In the genomic region with DNA sequence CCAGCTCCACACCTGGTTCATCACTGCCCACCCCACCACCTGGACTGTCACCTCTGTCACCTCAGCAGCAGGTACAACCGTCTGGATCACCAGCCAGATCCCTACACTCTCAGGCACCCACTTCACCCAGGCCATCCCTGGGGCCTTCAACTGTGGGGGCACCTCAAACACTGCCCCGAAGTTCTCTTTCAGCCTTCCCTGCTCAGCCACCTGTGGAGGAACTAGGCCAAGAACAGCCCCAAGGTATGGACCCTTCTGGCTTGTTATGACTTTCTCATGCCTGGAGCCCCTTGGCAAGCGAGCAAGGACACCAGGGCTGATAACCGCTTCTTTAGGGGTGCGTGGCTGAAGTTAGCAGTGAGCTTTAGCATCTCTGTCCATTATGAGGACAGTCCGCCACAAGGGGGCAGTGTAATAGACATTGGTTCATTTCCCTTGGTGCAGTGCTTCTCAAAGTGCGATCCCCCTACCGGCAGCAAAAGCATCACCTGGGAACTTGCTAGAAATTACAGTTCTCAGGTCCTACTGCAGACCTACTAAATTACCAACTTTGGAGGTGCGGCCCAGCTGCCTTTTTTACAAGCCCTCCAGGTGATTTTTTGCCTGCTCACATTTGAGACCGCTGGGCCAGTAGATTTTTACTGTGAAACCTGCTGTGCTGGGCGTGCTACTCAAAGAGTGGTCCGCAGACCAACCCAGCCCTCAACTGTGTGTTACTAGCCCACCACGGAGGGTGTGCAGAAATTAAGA, we compare ENCODE assay signal across 1 cellular context.
TF ChIP-seq lines count a peak whose summit lies in the region.

No MANE protein-coding gene starts in this region.

TF ChIP-seq in HepG2, 621 proteins besides CTCF, POLR2A, EP300 and RAD21 (continued from another document and continues in another):
- TF ChIP-seq, protein P1, sequence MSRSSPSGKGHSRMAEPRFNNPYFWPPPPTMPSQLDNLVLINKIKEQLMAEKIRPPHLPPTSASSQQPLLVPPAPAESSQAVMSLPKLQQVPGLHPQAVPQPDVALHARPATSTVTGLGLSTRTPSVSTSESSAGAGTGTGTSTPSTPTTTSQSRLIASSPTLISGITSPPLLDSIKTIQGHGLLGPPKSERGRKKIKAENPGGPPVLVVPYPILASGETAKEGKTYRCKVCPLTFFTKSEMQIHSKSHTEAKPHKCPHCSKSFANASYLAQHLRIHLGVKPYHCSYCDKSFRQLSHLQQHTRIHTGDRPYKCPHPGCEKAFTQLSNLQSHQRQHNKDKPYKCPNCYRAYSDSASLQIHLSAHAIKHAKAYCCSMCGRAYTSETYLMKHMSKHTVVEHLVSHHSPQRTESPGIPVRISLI (CRISPR knock-in tag; IDR thresholded peaks at IDR 0.05; ENCODE audit: borderline replicate concordance): no peak
- TF ChIP-seq, protein P2, sequence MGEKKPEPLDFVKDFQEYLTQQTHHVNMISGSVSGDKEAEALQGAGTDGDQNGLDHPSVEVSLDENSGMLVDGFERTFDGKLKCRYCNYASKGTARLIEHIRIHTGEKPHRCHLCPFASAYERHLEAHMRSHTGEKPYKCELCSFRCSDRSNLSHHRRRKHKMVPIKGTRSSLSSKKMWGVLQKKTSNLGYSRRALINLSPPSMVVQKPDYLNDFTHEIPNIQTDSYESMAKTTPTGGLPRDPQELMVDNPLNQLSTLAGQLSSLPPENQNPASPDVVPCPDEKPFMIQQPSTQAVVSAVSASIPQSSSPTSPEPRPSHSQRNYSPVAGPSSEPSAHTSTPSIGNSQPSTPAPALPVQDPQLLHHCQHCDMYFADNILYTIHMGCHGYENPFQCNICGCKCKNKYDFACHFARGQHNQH (CRISPR knock-in tag; IDR thresholded peaks at IDR 0.05): 0 out of 2 replicates have a peak, but pooled peaks have one; percentile 34
- TF ChIP-seq, protein P3, sequence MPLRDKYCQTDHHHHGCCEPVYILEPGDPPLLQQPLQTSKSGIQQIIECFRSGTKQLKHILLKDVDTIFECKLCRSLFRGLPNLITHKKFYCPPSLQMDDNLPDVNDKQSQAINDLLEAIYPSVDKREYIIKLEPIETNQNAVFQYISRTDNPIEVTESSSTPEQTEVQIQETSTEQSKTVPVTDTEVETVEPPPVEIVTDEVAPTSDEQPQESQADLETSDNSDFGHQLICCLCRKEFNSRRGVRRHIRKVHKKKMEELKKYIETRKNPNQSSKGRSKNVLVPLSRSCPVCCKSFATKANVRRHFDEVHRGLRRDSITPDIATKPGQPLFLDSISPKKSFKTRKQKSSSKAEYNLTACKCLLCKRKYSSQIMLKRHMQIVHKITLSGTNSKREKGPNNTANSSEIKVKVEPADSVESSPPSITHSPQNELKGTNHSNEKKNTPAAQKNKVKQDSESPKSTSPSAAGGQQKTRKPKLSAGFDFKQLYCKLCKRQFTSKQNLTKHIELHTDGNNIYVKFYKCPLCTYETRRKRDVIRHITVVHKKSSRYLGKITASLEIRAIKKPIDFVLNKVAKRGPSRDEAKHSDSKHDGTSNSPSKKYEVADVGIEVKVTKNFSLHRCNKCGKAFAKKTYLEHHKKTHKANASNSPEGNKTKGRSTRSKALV (CRISPR knock-in tag; IDR thresholded peaks at IDR 0.05): no peak
- TF ChIP-seq ETV5 (CRISPR knock-in tag; IDR thresholded peaks at IDR 0.05; ENCODE audit: borderline replicate concordance) (peak; percentile 10; the same call in 1 of the 2 replicates), MIER3 (CRISPR knock-in tag; IDR thresholded peaks at IDR 0.05; ENCODE audit: borderline replicate concordance) (no peak), ZNF496 (CRISPR knock-in tag; IDR thresholded peaks at IDR 0.05; ENCODE audit: insufficient replicate concordance) (no peak), NCOA5 (CRISPR knock-in tag; IDR thresholded peaks at IDR 0.05) (no peak), EZH2 (conservative IDR thresholded peaks at IDR 0.05; ENCODE audit: low read depth, low read length) (no peak), ZBTB7A (CRISPR knock-in tag; IDR thresholded peaks at IDR 0.05) (no peak), NFKBIZ (CRISPR knock-in tag; IDR thresholded peaks at IDR 0.05) (no peak), FOXK1 (CRISPR knock-in tag; IDR thresholded peaks at IDR 0.05; ENCODE audit: borderline replicate concordance, low read depth) (peak; percentile 42; the same call in 1 of the 2 replicates), NFATC3 (CRISPR knock-in tag; IDR thresholded peaks at IDR 0.05) (no peak), ZNF564 (CRISPR knock-in tag; IDR thresholded peaks at IDR 0.05) (no peak), FOXC1 (CRISPR knock-in tag; IDR thresholded peaks at IDR 0.05; ENCODE audit: borderline replicate concordance) (0 out of 2 replicates have a peak, but pooled peaks have one; percentile 33), NAIF1 (CRISPR knock-in tag; IDR thresholded peaks at IDR 0.05; ENCODE audit: borderline replicate concordance) (no peak), TAF15 (IDR thresholded peaks at IDR 0.05; ENCODE audit: low read depth, low read length, poor library complexity, severe bottlenecking) (no peak), CEBPG (CRISPR knock-in tag; IDR thresholded peaks at IDR 0.05) (peak; percentile 77), ZC3H4 (CRISPR knock-in tag; IDR thresholded peaks at IDR 0.05; ENCODE audit: borderline replicate concordance) (no peak), ZNF468 (CRISPR knock-in tag; IDR thresholded peaks at IDR 0.05) (no peak), ZNF780A (CRISPR knock-in tag; IDR thresholded peaks at IDR 0.05) (no peak), ZNF557 (CRISPR knock-in tag; IDR thresholded peaks at IDR 0.05) (no peak), CCAR2 (optimal IDR thresholded peaks at IDR 0.05; ENCODE audit: low read depth, low read length) (no peak), ZSCAN22 (CRISPR knock-in tag; IDR thresholded peaks at IDR 0.05) (no peak), ZNF274 (CRISPR knock-in tag; IDR thresholded peaks at IDR 0.05) (no peak), ONECUT2 (CRISPR knock-in tag; IDR thresholded peaks at IDR 0.05) (no peak), ZNF747 (CRISPR knock-in tag; IDR thresholded peaks at IDR 0.05; ENCODE audit: borderline replicate concordance) (no peak; the same call in 1 of the 2 replicates), RARG (CRISPR knock-in tag; IDR thresholded peaks at IDR 0.05; ENCODE audit: low read depth) (no peak), FIP1L1 (IDR thresholded peaks at IDR 0.05; ENCODE audit: borderline replicate concordance, insufficient read depth, low read depth, low read length) (no peak), HNRNPK (IDR thresholded peaks at IDR 0.05; ENCODE audit: low read depth, low read length, poor library complexity, severe bottlenecking) (no peak), JARID2 (CRISPR knock-in tag; IDR thresholded peaks at IDR 0.05; ENCODE audit: insufficient replicate concordance) (no peak), MTA3 (CRISPR knock-in tag; IDR thresholded peaks at IDR 0.05) (no peak), ZNF615 (CRISPR knock-in tag; IDR thresholded peaks at IDR 0.05; ENCODE audit: borderline replicate concordance) (no peak)
- TF ChIP-seq, protein P4, sequence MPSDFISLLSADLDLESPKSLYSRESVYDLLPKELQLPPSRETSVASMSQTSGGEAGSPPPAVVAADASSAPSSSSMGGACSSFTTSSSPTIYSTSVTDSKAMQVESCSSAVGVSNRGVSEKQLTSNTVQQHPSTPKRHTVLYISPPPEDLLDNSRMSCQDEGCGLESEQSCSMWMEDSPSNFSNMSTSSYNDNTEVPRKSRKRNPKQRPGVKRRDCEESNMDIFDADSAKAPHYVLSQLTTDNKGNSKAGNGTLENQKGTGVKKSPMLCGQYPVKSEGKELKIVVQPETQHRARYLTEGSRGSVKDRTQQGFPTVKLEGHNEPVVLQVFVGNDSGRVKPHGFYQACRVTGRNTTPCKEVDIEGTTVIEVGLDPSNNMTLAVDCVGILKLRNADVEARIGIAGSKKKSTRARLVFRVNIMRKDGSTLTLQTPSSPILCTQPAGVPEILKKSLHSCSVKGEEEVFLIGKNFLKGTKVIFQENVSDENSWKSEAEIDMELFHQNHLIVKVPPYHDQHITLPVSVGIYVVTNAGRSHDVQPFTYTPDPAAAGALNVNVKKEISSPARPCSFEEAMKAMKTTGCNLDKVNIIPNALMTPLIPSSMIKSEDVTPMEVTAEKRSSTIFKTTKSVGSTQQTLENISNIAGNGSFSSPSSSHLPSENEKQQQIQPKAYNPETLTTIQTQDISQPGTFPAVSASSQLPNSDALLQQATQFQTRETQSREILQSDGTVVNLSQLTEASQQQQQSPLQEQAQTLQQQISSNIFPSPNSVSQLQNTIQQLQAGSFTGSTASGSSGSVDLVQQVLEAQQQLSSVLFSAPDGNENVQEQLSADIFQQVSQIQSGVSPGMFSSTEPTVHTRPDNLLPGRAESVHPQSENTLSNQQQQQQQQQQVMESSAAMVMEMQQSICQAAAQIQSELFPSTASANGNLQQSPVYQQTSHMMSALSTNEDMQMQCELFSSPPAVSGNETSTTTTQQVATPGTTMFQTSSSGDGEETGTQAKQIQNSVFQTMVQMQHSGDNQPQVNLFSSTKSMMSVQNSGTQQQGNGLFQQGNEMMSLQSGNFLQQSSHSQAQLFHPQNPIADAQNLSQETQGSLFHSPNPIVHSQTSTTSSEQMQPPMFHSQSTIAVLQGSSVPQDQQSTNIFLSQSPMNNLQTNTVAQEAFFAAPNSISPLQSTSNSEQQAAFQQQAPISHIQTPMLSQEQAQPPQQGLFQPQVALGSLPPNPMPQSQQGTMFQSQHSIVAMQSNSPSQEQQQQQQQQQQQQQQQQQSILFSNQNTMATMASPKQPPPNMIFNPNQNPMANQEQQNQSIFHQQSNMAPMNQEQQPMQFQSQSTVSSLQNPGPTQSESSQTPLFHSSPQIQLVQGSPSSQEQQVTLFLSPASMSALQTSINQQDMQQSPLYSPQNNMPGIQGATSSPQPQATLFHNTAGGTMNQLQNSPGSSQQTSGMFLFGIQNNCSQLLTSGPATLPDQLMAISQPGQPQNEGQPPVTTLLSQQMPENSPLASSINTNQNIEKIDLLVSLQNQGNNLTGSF (CRISPR knock-in tag; IDR thresholded peaks at IDR 0.05): no peak
- TF ChIP-seq, protein P5, sequence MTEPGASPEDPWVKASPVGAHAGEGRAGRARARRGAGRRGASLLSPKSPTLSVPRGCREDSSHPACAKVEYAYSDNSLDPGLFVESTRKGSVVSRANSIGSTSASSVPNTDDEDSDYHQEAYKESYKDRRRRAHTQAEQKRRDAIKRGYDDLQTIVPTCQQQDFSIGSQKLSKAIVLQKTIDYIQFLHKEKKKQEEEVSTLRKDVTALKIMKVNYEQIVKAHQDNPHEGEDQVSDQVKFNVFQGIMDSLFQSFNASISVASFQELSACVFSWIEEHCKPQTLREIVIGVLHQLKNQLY (CRISPR knock-in tag; IDR thresholded peaks at IDR 0.05): no peak
- TF ChIP-seq, protein P6, sequence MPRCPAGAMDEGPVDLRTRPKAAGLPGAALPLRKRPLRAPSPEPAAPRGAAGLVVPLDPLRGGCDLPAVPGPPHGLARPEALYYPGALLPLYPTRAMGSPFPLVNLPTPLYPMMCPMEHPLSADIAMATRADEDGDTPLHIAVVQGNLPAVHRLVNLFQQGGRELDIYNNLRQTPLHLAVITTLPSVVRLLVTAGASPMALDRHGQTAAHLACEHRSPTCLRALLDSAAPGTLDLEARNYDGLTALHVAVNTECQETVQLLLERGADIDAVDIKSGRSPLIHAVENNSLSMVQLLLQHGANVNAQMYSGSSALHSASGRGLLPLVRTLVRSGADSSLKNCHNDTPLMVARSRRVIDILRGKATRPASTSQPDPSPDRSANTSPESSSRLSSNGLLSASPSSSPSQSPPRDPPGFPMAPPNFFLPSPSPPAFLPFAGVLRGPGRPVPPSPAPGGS (CRISPR knock-in tag; IDR thresholded peaks at IDR 0.05): no peak
- TF ChIP-seq, protein P7, sequence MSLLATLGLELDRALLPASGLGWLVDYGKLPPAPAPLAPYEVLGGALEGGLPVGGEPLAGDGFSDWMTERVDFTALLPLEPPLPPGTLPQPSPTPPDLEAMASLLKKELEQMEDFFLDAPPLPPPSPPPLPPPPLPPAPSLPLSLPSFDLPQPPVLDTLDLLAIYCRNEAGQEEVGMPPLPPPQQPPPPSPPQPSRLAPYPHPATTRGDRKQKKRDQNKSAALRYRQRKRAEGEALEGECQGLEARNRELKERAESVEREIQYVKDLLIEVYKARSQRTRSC (CRISPR knock-in tag; IDR thresholded peaks at IDR 0.05; ENCODE audit: low read depth): no peak
- TF ChIP-seq, protein P8, sequence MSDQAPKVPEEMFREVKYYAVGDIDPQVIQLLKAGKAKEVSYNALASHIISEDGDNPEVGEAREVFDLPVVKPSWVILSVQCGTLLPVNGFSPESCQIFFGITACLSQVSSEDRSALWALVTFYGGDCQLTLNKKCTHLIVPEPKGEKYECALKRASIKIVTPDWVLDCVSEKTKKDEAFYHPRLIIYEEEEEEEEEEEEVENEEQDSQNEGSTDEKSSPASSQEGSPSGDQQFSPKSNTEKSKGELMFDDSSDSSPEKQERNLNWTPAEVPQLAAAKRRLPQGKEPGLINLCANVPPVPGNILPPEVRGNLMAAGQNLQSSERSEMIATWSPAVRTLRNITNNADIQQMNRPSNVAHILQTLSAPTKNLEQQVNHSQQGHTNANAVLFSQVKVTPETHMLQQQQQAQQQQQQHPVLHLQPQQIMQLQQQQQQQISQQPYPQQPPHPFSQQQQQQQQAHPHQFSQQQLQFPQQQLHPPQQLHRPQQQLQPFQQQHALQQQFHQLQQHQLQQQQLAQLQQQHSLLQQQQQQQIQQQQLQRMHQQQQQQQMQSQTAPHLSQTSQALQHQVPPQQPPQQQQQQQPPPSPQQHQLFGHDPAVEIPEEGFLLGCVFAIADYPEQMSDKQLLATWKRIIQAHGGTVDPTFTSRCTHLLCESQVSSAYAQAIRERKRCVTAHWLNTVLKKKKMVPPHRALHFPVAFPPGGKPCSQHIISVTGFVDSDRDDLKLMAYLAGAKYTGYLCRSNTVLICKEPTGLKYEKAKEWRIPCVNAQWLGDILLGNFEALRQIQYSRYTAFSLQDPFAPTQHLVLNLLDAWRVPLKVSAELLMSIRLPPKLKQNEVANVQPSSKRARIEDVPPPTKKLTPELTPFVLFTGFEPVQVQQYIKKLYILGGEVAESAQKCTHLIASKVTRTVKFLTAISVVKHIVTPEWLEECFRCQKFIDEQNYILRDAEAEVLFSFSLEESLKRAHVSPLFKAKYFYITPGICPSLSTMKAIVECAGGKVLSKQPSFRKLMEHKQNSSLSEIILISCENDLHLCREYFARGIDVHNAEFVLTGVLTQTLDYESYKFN (CRISPR knock-in tag; conservative IDR thresholded peaks at IDR 0.05): no peak
- TF ChIP-seq, protein P9, sequence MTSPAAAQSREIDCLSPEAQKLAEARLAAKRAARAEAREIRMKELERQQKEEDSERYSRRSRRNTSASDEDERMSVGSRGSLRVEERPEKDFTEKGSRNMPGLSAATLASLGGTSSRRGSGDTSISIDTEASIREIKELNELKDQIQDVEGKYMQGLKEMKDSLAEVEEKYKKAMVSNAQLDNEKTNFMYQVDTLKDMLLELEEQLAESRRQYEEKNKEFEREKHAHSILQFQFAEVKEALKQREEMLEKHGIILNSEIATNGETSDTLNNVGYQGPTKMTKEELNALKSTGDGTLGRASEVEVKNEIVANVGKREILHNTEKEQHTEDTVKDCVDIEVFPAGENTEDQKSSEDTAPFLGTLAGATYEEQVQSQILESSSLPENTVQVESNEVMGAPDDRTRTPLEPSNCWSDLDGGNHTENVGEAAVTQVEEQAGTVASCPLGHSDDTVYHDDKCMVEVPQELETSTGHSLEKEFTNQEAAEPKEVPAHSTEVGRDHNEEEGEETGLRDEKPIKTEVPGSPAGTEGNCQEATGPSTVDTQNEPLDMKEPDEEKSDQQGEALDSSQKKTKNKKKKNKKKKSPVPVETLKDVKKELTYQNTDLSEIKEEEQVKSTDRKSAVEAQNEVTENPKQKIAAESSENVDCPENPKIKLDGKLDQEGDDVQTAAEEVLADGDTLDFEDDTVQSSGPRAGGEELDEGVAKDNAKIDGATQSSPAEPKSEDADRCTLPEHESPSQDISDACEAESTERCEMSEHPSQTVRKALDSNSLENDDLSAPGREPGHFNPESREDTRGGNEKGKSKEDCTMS (CRISPR knock-in tag; conservative IDR thresholded peaks at IDR 0.05): 0 out of 2 replicates have a peak, but pooled peaks have one; percentile 26
- TF ChIP-seq, protein P10, sequence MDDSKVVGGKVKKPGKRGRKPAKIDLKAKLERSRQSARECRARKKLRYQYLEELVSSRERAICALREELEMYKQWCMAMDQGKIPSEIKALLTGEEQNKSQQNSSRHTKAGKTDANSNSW (CRISPR knock-in tag; IDR thresholded peaks at IDR 0.05; ENCODE audit: borderline replicate concordance): no peak
